36 cellular contexts compared by ENCODE assay signal in the genomic region with DNA sequence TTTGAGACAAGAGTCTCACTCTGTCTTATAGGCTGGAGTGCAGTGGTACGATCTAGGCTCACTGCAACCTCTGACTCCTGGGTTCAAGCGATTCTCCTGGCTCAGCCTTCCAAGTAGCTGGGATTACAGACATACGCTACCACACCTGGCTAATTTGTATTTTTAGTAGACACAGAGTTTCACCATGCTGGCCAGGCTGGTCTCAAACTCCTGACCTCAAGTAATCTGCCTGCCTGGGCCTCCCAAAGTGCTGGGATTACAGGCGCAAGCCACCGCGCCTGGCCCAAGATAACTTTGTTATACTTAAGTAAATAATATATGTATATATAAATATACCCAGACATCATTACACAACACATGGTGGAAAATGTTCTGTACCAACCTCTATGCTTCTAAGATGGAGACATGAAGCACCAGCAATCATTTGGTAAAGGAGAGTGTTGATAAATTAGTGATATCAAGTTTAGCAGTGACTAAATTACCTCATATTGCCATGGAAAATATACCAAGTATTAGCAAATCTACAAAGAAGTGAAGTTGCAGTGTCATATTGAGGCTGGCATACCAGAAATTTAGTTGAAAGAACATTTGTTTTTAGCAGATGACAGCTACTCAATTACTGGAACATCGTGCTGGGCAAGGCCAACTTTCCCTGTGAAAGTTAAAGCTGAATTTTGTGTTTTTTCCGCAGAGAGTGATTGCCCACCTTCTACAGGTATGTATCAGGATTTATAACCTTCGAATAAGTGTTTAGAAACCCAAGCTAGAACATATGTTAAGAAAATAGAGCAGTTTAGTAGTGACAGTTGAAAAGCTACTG.
"Had no signal": no experiment of that assay in that cellular context is flagged by ENCODE, and none has a peak within 500 bp of the region (broad histone marks: within the 10 kb centered on the region; RNA-seq: fewer than 3 reads in every experiment).

No MANE protein-coding gene starts in this region.

- DNase-seq: activated effector memory CD4-positive, alpha-beta T cell treated with anti-CD3 and anti-CD28 coated beads, Interleukin-2, amount 50 U/mL, for 16 hours; activated effector memory CD4-positive, alpha-beta T cell treated with Interleukin-2 at 50 U/mL for 16 hours; activated gamma-delta T cell; activated gamma-delta T cell treated with Interleukin-2 at 50 U/mL for 16 hours; activated naive CD4-positive, alpha-beta T cell; activated naive CD4-positive, alpha-beta T cell treated with anti-CD3 and anti-CD28 coated beads for 36 hours; activated naive CD4-positive, alpha-beta T cell treated with anti-CD3 and anti-CD28 coated beads, Interleukin-2, amount 10 ng/mL, durations not matched to agents 7 days and 5 days; activated naive CD4-positive, alpha-beta T cell treated with anti-CD3 and anti-CD28 coated beads, Interleukin-2, amount 50 U/mL, for 16 hours; activated naive CD4-positive, alpha-beta T cell treated with Interleukin-2 at 50 U/mL for 16 hours; activated naive CD8-positive, alpha-beta T cell treated with anti-CD3 and anti-CD28 coated beads for 36 hours; activated naive CD8-positive, alpha-beta T cell treated with anti-CD3 and anti-CD28 coated beads, Interleukin-2, amount 10 ng/mL, durations not matched to agents 7 days and 5 days; activated naive CD8-positive, alpha-beta T cell treated with anti-CD3 and anti-CD28 coated beads, Interleukin-2, amount 50 U/mL, for 24 hours; activated T-cell treated with anti-CD3 and anti-CD28 coated beads, Interleukin-2, amount 50 U/mL, for 4 hours; activated T-cell treated with anti-CD3 and anti-CD28 coated beads, Interleukin-2, amount 50 U/mL, for 48 hours; activated T-cell treated with anti-CD3 and anti-CD28 coated beads, Interleukin-2, amount 50 U/mL, for 72 hours; adrenal gland; amniotic stem cell; amygdala; anterior cingulate cortex; aorta; body of pancreas; brain microvascular endothelial cell; caudate nucleus; central memory CD4-positive, alpha-beta T cell; cerebellar nuclear complex had no signal

- H3K4me1 Mint-ChIP-seq: activated naive CD4-positive, alpha-beta T cell treated with anti-CD3 and anti-CD28 coated beads, Interleukin-2, amount 10 ng/mL, durations not matched to agents 7 days and 5 days; activated naive CD4-positive, alpha-beta T cell treated with anti-CD3 and anti-CD28 coated beads, Interleukin-2, amount 50 U/mL, for 24 hours; activated naive CD8-positive, alpha-beta T cell treated with anti-CD3 and anti-CD28 coated beads for 36 hours; activated naive CD8-positive, alpha-beta T cell treated with anti-CD3 and anti-CD28 coated beads, Interleukin-2, amount 10 ng/mL, durations not matched to agents 7 days and 5 days; activated naive CD8-positive, alpha-beta T cell treated with anti-CD3 and anti-CD28 coated beads, Interleukin-2, amount 50 U/mL, for 24 hours; activated T-helper 17 cell treated with anti-CD3 and anti-CD28 coated beads, Interleukin-2, amount 50 U/mL, for 72 hours; central memory CD8-positive, alpha-beta T cell had no signal

- H3K36me3 Mint-ChIP-seq: activated naive CD4-positive, alpha-beta T cell treated with anti-CD3 and anti-CD28 coated beads, Interleukin-2, amount 10 ng/mL, durations not matched to agents 7 days and 5 days; activated naive CD4-positive, alpha-beta T cell treated with anti-CD3 and anti-CD28 coated beads, Interleukin-2, amount 50 U/mL, for 24 hours; activated naive CD4-positive, alpha-beta T cell treated with anti-CD3 and anti-CD28 coated beads, Interleukin-2, amount 50 U/mL, for 72 hours; activated naive CD8-positive, alpha-beta T cell; activated naive CD8-positive, alpha-beta T cell treated with anti-CD3 and anti-CD28 coated beads for 36 hours; activated naive CD8-positive, alpha-beta T cell treated with anti-CD3 and anti-CD28 coated beads, Interleukin-2, amount 10 ng/mL, durations not matched to agents 7 days and 5 days had no signal

- H3K27ac ChIP-seq: adrenal gland, ascending aorta, body of pancreas, brain microvascular endothelial cell, breast epithelium, cardiac muscle cell had no signal

- H3K27me3 Mint-ChIP-seq: activated naive CD4-positive, alpha-beta T cell treated with anti-CD3 and anti-CD28 coated beads, Interleukin-2, amount 10 ng/mL, durations not matched to agents 7 days and 5 days; activated naive CD4-positive, alpha-beta T cell treated with anti-CD3 and anti-CD28 coated beads, Interleukin-2, amount 50 U/mL, for 24 hours; activated naive CD8-positive, alpha-beta T cell; activated naive CD8-positive, alpha-beta T cell treated with anti-CD3 and anti-CD28 coated beads for 36 hours; activated naive CD8-positive, alpha-beta T cell treated with anti-CD3 and anti-CD28 coated beads, Interleukin-2, amount 10 ng/mL, durations not matched to agents 7 days and 5 days; activated naive CD8-positive, alpha-beta T cell treated with anti-CD3 and anti-CD28 coated beads, Interleukin-2, amount 50 U/mL, for 24 hours; central memory CD8-positive, alpha-beta T cell had no signal

- H3K4me3 ChIP-seq: adrenal gland, ascending aorta, body of pancreas, breast epithelium, cardiac muscle cell had no signal

- ATAC-seq: activated naive CD4-positive, alpha-beta T cell treated with anti-CD3 and anti-CD28 coated beads, Interleukin-2, amount 50 U/mL, for 72 hours; activated naive CD8-positive, alpha-beta T cell treated with anti-CD3 and anti-CD28 coated beads, Interleukin-2, amount 50 U/mL, for 24 hours; activated T-cell treated with anti-CD3 and anti-CD28 coated beads, Interleukin-2, amount 50 U/mL, for 4 hours; activated T-cell treated with anti-CD3 and anti-CD28 coated beads, Interleukin-2, amount 50 U/mL, for 72 hours; activated T-helper 17 cell treated with anti-CD3 and anti-CD28 coated beads, Interleukin-2, amount 50 U/mL, for 72 hours; body of pancreas had no signal

- H3K36me3 ChIP-seq: adrenal gland, ascending aorta, brain microvascular endothelial cell, breast epithelium, cardiac muscle cell had no signal

- H3K27ac Mint-ChIP-seq: activated naive CD4-positive, alpha-beta T cell treated with anti-CD3 and anti-CD28 coated beads for 36 hours; activated naive CD4-positive, alpha-beta T cell treated with anti-CD3 and anti-CD28 coated beads, Interleukin-2, amount 10 ng/mL, durations not matched to agents 7 days and 5 days; activated naive CD4-positive, alpha-beta T cell treated with anti-CD3 and anti-CD28 coated beads, Interleukin-2, amount 50 U/mL, for 24 hours; activated naive CD4-positive, alpha-beta T cell treated with anti-CD3 and anti-CD28 coated beads, Interleukin-2, amount 50 U/mL, for 72 hours; activated naive CD8-positive, alpha-beta T cell; activated naive CD8-positive, alpha-beta T cell treated with anti-CD3 and anti-CD28 coated beads for 36 hours; activated naive CD8-positive, alpha-beta T cell treated with anti-CD3 and anti-CD28 coated beads, Interleukin-2, amount 10 ng/mL, durations not matched to agents 7 days and 5 days; activated naive CD8-positive, alpha-beta T cell treated with anti-CD3 and anti-CD28 coated beads, Interleukin-2, amount 50 U/mL, for 24 hours; activated T-cell treated with anti-CD3 and anti-CD28 coated beads, Interleukin-2, amount 50 U/mL, for 72 hours; activated T-helper 1 cell treated with anti-CD3 and anti-CD28 coated beads, Interleukin-12 subunit alpha, Interleukin-12 subunit beta, Interleukin-2, Interleukin-4 antibody, amounts not matched to agents 30 ng/mL and 10 ng/mL and 1 ng/mL, durations not matched to agents 14 hours and 24 hours and 36 hours; activated T-helper 17 cell treated with anti-CD3 and anti-CD28 coated beads, Interleukin-2, amount 50 U/mL, for 72 hours; activated T-helper 2 cell treated with anti-CD3 and anti-CD28 coated beads, Interferon-gamma antibody, Interleukin-2, Interleukin-4, amounts not matched to agents 10 μg/mL and 5 μg/mL and 100 μg/mL, durations not matched to agents 14 hours and 24 hours and 36 hours had no signal

- H3K4me1 ChIP-seq: adrenal gland, ascending aorta, body of pancreas, breast epithelium had no signal

- H3K4me3 Mint-ChIP-seq: activated naive CD4-positive, alpha-beta T cell treated with anti-CD3 and anti-CD28 coated beads for 36 hours; activated naive CD4-positive, alpha-beta T cell treated with anti-CD3 and anti-CD28 coated beads, Interleukin-2, amount 10 ng/mL, durations not matched to agents 7 days and 5 days; activated naive CD4-positive, alpha-beta T cell treated with anti-CD3 and anti-CD28 coated beads, Interleukin-2, amount 50 U/mL, for 24 hours; activated naive CD8-positive, alpha-beta T cell; activated naive CD8-positive, alpha-beta T cell treated with anti-CD3 and anti-CD28 coated beads for 36 hours; activated naive CD8-positive, alpha-beta T cell treated with anti-CD3 and anti-CD28 coated beads, Interleukin-2, amount 10 ng/mL, durations not matched to agents 7 days and 5 days; activated naive CD8-positive, alpha-beta T cell treated with anti-CD3 and anti-CD28 coated beads, Interleukin-2, amount 50 U/mL, for 24 hours; activated T-cell treated with anti-CD3 and anti-CD28 coated beads, Interleukin-2, amount 50 U/mL, for 4 hours; activated T-cell treated with anti-CD3 and anti-CD28 coated beads, Interleukin-2, amount 50 U/mL, for 72 hours; activated T-helper 1 cell treated with anti-CD3 and anti-CD28 coated beads, Interleukin-12 subunit alpha, Interleukin-12 subunit beta, Interleukin-2, Interleukin-4 antibody, amounts not matched to agents 30 ng/mL and 10 ng/mL and 1 ng/mL, durations not matched to agents 14 hours and 24 hours and 36 hours; activated T-helper 17 cell treated with anti-CD3 and anti-CD28 coated beads, Interleukin-2, amount 50 U/mL, for 72 hours; brain; central memory CD8-positive, alpha-beta T cell had no signal

- H3K9me3 Mint-ChIP-seq: activated naive CD4-positive, alpha-beta T cell treated with anti-CD3 and anti-CD28 coated beads, Interleukin-2, amount 50 U/mL, for 24 hours; activated naive CD4-positive, alpha-beta T cell treated with anti-CD3 and anti-CD28 coated beads, Interleukin-2, amount 50 U/mL, for 72 hours; activated naive CD8-positive, alpha-beta T cell treated with anti-CD3 and anti-CD28 coated beads for 36 hours; activated naive CD8-positive, alpha-beta T cell treated with anti-CD3 and anti-CD28 coated beads, Interleukin-2, amount 50 U/mL, for 24 hours; activated T-helper 1 cell treated with anti-CD3 and anti-CD28 coated beads, Interleukin-12 subunit alpha, Interleukin-12 subunit beta, Interleukin-2, Interleukin-4 antibody, amounts not matched to agents 30 ng/mL and 10 ng/mL and 1 ng/mL, durations not matched to agents 14 hours and 24 hours and 36 hours; activated T-helper 17 cell treated with anti-CD3 and anti-CD28 coated beads, Interleukin-2, amount 50 U/mL, for 72 hours; activated T-helper 2 cell treated with anti-CD3 and anti-CD28 coated beads, Interferon-gamma antibody, Interleukin-2, Interleukin-4, amounts not matched to agents 10 μg/mL and 5 μg/mL and 100 μg/mL, durations not matched to agents 14 hours and 24 hours and 36 hours; central memory CD8-positive, alpha-beta T cell had no signal

- H3K9me3 ChIP-seq: adrenal gland, ascending aorta, body of pancreas, breast epithelium had no signal

- H3K27me3 ChIP-seq: adrenal gland, ascending aorta, body of pancreas, brain microvascular endothelial cell, breast epithelium, cardiac muscle cell had no signal
